In genomic region chr21:45430521-45431501, GRCh38 we compare ENCODE assay signal across 1 cellular context.
TF ChIP-seq lines count a peak whose summit lies in the region.

No MANE protein-coding gene starts in this region.

TF ChIP-seq in HepG2, 621 proteins besides CTCF, POLR2A, EP300 and RAD21 (continued from another document and continues in another):
- TF ChIP-seq ZBTB44 (CRISPR knock-in tag; IDR thresholded peaks at IDR 0.05) (no peak), NFIC (IDR thresholded peaks at IDR 0.05; ENCODE audit: low read length) (no peak), SIX4 (CRISPR knock-in tag; IDR thresholded peaks at IDR 0.05) (peak; percentile 94), THAP9 (CRISPR knock-in tag; IDR thresholded peaks at IDR 0.05; ENCODE audit: borderline replicate concordance) (peak; percentile 56; the same call in 1 of the 2 replicates), MED1 (CRISPR knock-in tag; IDR thresholded peaks at IDR 0.05) (peak; percentile 95), U2AF1 (optimal IDR thresholded peaks at IDR 0.05; ENCODE audit: low read depth, low read length) (no peak), JUN (CRISPR knock-in tag; IDR thresholded peaks at IDR 0.05) (peak; percentile 71), SMC3 (IDR thresholded peaks at IDR 0.05; ENCODE audit: low read length) (no peak), ZNF781 (CRISPR knock-in tag; IDR thresholded peaks at IDR 0.05; ENCODE audit: borderline replicate concordance, not compliant biosample characterization) (no peak), NPAS2 (CRISPR knock-in tag; IDR thresholded peaks at IDR 0.05; ENCODE audit: borderline replicate concordance) (no peak), ZNF839 (CRISPR knock-in tag; IDR thresholded peaks at IDR 0.05; ENCODE audit: borderline replicate concordance) (no peak), SUZ12 (IDR thresholded peaks at IDR 0.05; ENCODE audit: low read depth, low read length) (no peak), KDM4B (CRISPR knock-in tag; IDR thresholded peaks at IDR 0.05) (no peak), SYNCRIP (IDR thresholded peaks at IDR 0.05; ENCODE audit: insufficient read depth, low read depth, low read length) (no peak), ZNF382 (CRISPR knock-in tag; IDR thresholded peaks at IDR 0.05; ENCODE audit: borderline replicate concordance) (no peak), ZNF572 (CRISPR knock-in tag; IDR thresholded peaks at IDR 0.05) (peak; percentile 76; the same call in 1 of the 2 replicates), ZNF660 (CRISPR knock-in tag; IDR thresholded peaks at IDR 0.05; ENCODE audit: borderline replicate concordance, low read depth) (no peak), BRD4 (CRISPR knock-in tag; IDR thresholded peaks at IDR 0.05) (no peak; the same call in 1 of the 2 replicates), MTF2 (CRISPR knock-in tag; IDR thresholded peaks at IDR 0.05; ENCODE audit: borderline replicate concordance) (no peak), ZBTB1 (CRISPR knock-in tag; IDR thresholded peaks at IDR 0.05; ENCODE audit: borderline replicate concordance) (no peak), ZNF207 (IDR thresholded peaks at IDR 0.05; ENCODE audit: borderline replicate concordance) (no peak), CHD2 (IDR thresholded peaks at IDR 0.05; ENCODE audit: low read depth, low read length) (no peak), ZNF616 (CRISPR knock-in tag; IDR thresholded peaks at IDR 0.05; ENCODE audit: low read depth) (no peak), ZNF597 (CRISPR knock-in tag; IDR thresholded peaks at IDR 0.05) (no peak), SNAI1 (CRISPR knock-in tag; IDR thresholded peaks at IDR 0.05; ENCODE audit: borderline replicate concordance) (peak; percentile 87), ZBTB14 (CRISPR knock-in tag; IDR thresholded peaks at IDR 0.05) (no peak), TBX3 (IDR thresholded peaks at IDR 0.05; ENCODE audit: borderline replicate concordance) (no peak), HMG20B (CRISPR knock-in tag; conservative IDR thresholded peaks at IDR 0.05) (peak; percentile 88; the same call in 1 of the 2 replicates), RXRB (CRISPR knock-in tag; IDR thresholded peaks at IDR 0.05; ENCODE audit: borderline replicate concordance) (peak; percentile 95), RBM22 (optimal IDR thresholded peaks at IDR 0.05; ENCODE audit: low read length) (peak; percentile 63), ELF4 (CRISPR knock-in tag; IDR thresholded peaks at IDR 0.05; ENCODE audit: borderline replicate concordance) (no peak), DMAP1 (CRISPR knock-in tag; IDR thresholded peaks at IDR 0.05) (peak; percentile 64; the same call in 1 of the 2 replicates), ARHGAP35 (CRISPR knock-in tag; IDR thresholded peaks at IDR 0.05; ENCODE audit: borderline replicate concordance) (no peak), KLF13 (CRISPR knock-in tag; IDR thresholded peaks at IDR 0.05) (no peak)
- TF ChIP-seq, protein P1, sequence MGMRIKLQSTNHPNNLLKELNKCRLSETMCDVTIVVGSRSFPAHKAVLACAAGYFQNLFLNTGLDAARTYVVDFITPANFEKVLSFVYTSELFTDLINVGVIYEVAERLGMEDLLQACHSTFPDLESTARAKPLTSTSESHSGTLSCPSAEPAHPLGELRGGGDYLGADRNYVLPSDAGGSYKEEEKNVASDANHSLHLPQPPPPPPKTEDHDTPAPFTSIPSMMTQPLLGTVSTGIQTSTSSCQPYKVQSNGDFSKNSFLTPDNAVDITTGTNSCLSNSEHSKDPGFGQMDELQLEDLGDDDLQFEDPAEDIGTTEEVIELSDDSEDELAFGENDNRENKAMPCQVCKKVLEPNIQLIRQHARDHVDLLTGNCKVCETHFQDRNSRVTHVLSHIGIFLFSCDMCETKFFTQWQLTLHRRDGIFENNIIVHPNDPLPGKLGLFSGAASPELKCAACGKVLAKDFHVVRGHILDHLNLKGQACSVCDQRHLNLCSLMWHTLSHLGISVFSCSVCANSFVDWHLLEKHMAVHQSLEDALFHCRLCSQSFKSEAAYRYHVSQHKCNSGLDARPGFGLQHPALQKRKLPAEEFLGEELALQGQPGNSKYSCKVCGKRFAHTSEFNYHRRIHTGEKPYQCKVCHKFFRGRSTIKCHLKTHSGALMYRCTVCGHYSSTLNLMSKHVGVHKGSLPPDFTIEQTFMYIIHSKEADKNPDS (CRISPR knock-in tag; IDR thresholded peaks at IDR 0.05) = no peak
- TF ChIP-seq, protein P2, sequence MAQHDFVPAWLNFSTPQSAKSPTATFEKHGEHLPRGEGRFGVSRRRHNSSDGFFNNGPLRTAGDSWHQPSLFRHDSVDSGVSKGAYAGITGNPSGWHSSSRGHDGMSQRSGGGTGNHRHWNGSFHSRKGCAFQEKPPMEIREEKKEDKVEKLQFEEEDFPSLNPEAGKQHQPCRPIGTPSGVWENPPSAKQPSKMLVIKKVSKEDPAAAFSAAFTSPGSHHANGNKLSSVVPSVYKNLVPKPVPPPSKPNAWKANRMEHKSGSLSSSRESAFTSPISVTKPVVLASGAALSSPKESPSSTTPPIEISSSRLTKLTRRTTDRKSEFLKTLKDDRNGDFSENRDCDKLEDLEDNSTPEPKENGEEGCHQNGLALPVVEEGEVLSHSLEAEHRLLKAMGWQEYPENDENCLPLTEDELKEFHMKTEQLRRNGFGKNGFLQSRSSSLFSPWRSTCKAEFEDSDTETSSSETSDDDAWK (CRISPR knock-in tag; IDR thresholded peaks at IDR 0.05) = no peak
- TF ChIP-seq, protein P3, sequence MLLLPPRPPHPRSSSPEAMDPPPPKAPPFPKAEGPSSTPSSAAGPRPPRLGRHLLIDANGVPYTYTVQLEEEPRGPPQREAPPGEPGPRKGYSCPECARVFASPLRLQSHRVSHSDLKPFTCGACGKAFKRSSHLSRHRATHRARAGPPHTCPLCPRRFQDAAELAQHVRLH (CRISPR knock-in tag; IDR thresholded peaks at IDR 0.05; ENCODE audit: borderline replicate concordance, low read depth) = 0 out of 2 replicates have a peak, but pooled peaks have one; percentile 31
- TF ChIP-seq, protein P4, sequence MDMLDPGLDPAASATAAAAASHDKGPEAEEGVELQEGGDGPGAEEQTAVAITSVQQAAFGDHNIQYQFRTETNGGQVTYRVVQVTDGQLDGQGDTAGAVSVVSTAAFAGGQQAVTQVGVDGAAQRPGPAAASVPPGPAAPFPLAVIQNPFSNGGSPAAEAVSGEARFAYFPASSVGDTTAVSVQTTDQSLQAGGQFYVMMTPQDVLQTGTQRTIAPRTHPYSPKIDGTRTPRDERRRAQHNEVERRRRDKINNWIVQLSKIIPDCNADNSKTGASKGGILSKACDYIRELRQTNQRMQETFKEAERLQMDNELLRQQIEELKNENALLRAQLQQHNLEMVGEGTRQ (IDR thresholded peaks at IDR 0.05; ENCODE audit: low read depth, low read length) = no peak
- TF ChIP-seq, protein P4 (CRISPR knock-in tag; IDR thresholded peaks at IDR 0.05; ENCODE audit: borderline replicate concordance) = no peak
- TF ChIP-seq, protein P5, sequence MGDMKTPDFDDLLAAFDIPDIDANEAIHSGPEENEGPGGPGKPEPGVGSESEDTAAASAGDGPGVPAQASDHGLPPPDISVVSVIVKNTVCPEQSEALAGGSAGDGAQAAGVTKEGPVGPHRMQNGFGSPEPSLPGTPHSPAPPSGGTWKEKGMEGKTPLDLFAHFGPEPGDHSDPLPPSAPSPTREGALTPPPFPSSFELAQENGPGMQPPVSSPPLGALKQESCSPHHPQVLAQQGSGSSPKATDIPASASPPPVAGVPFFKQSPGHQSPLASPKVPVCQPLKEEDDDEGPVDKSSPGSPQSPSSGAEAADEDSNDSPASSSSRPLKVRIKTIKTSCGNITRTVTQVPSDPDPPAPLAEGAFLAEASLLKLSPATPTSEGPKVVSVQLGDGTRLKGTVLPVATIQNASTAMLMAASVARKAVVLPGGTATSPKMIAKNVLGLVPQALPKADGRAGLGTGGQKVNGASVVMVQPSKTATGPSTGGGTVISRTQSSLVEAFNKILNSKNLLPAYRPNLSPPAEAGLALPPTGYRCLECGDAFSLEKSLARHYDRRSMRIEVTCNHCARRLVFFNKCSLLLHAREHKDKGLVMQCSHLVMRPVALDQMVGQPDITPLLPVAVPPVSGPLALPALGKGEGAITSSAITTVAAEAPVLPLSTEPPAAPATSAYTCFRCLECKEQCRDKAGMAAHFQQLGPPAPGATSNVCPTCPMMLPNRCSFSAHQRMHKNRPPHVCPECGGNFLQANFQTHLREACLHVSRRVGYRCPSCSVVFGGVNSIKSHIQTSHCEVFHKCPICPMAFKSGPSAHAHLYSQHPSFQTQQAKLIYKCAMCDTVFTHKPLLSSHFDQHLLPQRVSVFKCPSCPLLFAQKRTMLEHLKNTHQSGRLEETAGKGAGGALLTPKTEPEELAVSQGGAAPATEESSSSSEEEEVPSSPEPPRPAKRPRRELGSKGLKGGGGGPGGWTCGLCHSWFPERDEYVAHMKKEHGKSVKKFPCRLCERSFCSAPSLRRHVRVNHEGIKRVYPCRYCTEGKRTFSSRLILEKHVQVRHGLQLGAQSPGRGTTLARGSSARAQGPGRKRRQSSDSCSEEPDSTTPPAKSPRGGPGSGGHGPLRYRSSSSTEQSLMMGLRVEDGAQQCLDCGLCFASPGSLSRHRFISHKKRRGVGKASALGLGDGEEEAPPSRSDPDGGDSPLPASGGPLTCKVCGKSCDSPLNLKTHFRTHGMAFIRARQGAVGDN (CRISPR knock-in tag; IDR thresholded peaks at IDR 0.05) = peak; percentile 96
- TF ChIP-seq, protein P6, sequence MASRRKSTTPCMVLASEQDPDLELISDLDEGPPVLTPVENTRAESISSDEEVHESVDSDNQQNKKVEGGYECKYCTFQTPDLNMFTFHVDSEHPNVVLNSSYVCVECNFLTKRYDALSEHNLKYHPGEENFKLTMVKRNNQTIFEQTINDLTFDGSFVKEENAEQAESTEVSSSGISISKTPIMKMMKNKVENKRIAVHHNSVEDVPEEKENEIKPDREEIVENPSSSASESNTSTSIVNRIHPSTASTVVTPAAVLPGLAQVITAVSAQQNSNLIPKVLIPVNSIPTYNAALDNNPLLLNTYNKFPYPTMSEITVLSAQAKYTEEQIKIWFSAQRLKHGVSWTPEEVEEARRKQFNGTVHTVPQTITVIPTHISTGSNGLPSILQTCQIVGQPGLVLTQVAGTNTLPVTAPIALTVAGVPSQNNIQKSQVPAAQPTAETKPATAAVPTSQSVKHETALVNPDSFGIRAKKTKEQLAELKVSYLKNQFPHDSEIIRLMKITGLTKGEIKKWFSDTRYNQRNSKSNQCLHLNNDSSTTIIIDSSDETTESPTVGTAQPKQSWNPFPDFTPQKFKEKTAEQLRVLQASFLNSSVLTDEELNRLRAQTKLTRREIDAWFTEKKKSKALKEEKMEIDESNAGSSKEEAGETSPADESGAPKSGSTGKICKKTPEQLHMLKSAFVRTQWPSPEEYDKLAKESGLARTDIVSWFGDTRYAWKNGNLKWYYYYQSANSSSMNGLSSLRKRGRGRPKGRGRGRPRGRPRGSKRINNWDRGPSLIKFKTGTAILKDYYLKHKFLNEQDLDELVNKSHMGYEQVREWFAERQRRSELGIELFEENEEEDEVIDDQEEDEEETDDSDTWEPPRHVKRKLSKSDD (CRISPR knock-in tag; IDR thresholded peaks at IDR 0.05; ENCODE audit: low read depth) = peak; percentile 79; the same call in 1 of the 2 replicates
